In the genomic region with DNA sequence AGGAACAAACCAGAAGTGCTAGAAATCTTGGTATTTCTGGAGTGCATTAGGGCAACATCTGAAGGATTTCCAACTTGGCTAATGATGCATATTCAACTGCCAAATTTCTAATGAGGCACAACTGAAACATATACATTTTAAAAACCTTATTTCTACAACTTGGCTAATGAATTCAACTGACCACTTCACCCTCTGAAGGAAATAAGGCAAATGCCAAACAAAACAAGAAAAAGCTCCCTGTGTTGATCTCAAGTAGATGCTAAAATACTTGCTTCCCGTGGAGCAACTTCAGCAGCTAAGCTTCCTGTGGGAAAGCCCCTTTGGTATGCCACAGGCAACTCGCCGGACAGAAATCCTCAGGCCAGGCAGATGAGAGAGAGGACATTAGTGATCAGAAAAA, we compare ENCODE assay signal across 1 cellular context.
TF ChIP-seq lines count a peak whose summit lies in the region.

No MANE protein-coding gene starts in this region.

TF ChIP-seq in H1, 55 proteins besides CTCF, POLR2A, EP300 and RAD21 (continued from another document):
- TF ChIP-seq SUZ12 (IDR thresholded peaks at IDR 0.05; ENCODE audit: low read length) = no peak
